In genomic region chr10:34427911-34428216, GRCh38 we compare ENCODE assay signal across 18 cellular contexts.
A peak's percentile ranks its signal among the peaks of the same experiment; 100 is the strongest.
DNase-seq lines count a peak whose midpoint lies in the region; FAIRE-seq and TF ChIP-seq lines count a peak whose summit lies in the region.
"Had no signal": no experiment of that assay in that cellular context is flagged by ENCODE, and none has a peak within 500 bp of the region (broad histone marks: within the 10 kb centered on the region; RNA-seq: fewer than 3 reads in every experiment).

No MANE protein-coding gene starts in this region.

- H3K18ac ChIP-seq in H9 (ENCODE audit: insufficient read length, low read depth, low read length): peak overlapping the region; percentile 66

- H4K20me1 ChIP-seq in H9 (ENCODE audit: control insufficient read depth, insufficient read depth, insufficient read length) (no peaks in the 10 kb centered on the region), astrocyte (ENCODE audit: insufficient read depth, low read length) (no peaks in the 10 kb centered on the region)

- peak overlapping the region; percentile 29 for H4K5ac ChIP-seq in H9 (ENCODE audit: insufficient read length, low read depth, low read length)

- H3K27me3 Mint-ChIP-seq in H9 (ENCODE audit: low read depth) (no peaks in the 10 kb centered on the region), astrocyte (ENCODE audit: low read depth, unreplicated experiment) (no peaks in the 10 kb centered on the region), progenitor cell of endocrine pancreas (no peaks in the 10 kb centered on the region)
- H3K27me3 Mint-ChIP-seq: CD4-positive, alpha-beta T cell had no signal

- H3K9me3 ChIP-seq in H9 (ENCODE audit: control insufficient read depth, low read depth, low read length) (no peaks in the 10 kb centered on the region), astrocyte (ENCODE audit: insufficient read depth, low read depth, low read length) (no peaks in the 10 kb centered on the region)
- H3K9me3 ChIP-seq: BE2C had no signal

- no peak overlapping the region for H2BK120ac ChIP-seq in H9 (ENCODE audit: low read depth, low read length, poor library complexity, severe bottlenecking)

- no peaks in the 10 kb centered on the region for H3K36me3 Mint-ChIP-seq in H9 (ENCODE audit: insufficient read depth in 1 of 3, low read depth in 3 of 3)
- peaks cover 2% of the 10 kb centered on the region for H3K36me3 Mint-ChIP-seq in astrocyte (ENCODE audit: low read depth, unreplicated experiment)
- peaks cover 1% of the 10 kb centered on the region for H3K36me3 Mint-ChIP-seq in progenitor cell of endocrine pancreas (ENCODE audit: insufficient read depth)

- H3K14ac ChIP-seq in H9 (ENCODE audit: insufficient read depth, low read length): no peak overlapping the region

- DNase-seq in H9 (no peak), astrocyte (ENCODE audit: low read depth) (no peak), iPS DF 19.7 (ENCODE audit: low read depth, low spot score) (peak; percentile 17), progenitor cell of endocrine pancreas (ENCODE audit: low spot score, unreplicated experiment) (no peak), GM19239 (ENCODE audit: insufficient read length, low spot score) (no peak), globus pallidus (ENCODE audit: low spot score) (no peak), dorsolateral prefrontal cortex (no peak)
- DNase-seq: BE2C; CD4-positive, alpha-beta T cell; DND-41; GDM1; NCI-H1417 treated with DMSO at 0.1 percent for 48 hours; NCI-H1930; NCI-H446; NCI-H69; SIG-M5 had no signal

- H3K4me1 ChIP-seq in H9 (ENCODE audit: insufficient read depth, low read length) (peaks cover 2% of the 10 kb centered on the region; the same call in 1 of the 2 replicates), astrocyte (ENCODE audit: insufficient read depth, low read length) (no peaks in the 10 kb centered on the region)

- H3K4me2 ChIP-seq in H9 (ENCODE audit: insufficient read depth, insufficient read length, low read length): peak overlapping the region; percentile 65
- no peak overlapping the region for H3K4me2 ChIP-seq in astrocyte (ENCODE audit: low read length)

- no peak overlapping the region for H3T11ph ChIP-seq in H9 (ENCODE audit: low read length)

- H3K4me1 Mint-ChIP-seq in H9 (peaks cover 48 to 52% of the 10 kb centered on the region in 2 experiments), astrocyte (ENCODE audit: low read depth, unreplicated experiment) (peaks cover 15% of the 10 kb centered on the region), progenitor cell of endocrine pancreas (ENCODE audit: low read depth) (peaks cover 43% of the 10 kb centered on the region)

- no peak overlapping the region for H3K27ac ChIP-seq in H9 (ENCODE audit: insufficient read length, low read depth, low read length)
- no peak overlapping the region for H3K27ac ChIP-seq in astrocyte (ENCODE audit: low read depth, low read length)
- H3K27ac ChIP-seq in dorsolateral prefrontal cortex: no peak overlapping the region

- H3K79me2 ChIP-seq in H9 (ENCODE audit: insufficient read depth, low read length): 0 out of 2 replicates have a peak, but pooled peaks cover 2% of the 10 kb centered on the region
- no peaks in the 10 kb centered on the region for H3K79me2 ChIP-seq in astrocyte (ENCODE audit: insufficient read depth, low read length)

- H2BK15ac ChIP-seq in H9 (ENCODE audit: low read depth, low read length): no peak overlapping the region

- no CpG with 5 or more reads among the region's 3 CpGs for WGBS in H9 (ENCODE audit: extremely low coverage, insufficient read length, low lambda C conversion rate)

- H3K27ac Mint-ChIP-seq in H9: peak overlapping the region in 2 of 3 experiments; percentile 89 to 93; a peak in 4 of 7 replicates
- H3K27ac Mint-ChIP-seq in astrocyte (ENCODE audit: unreplicated experiment): peak overlapping the region; percentile 72
- peak overlapping the region; percentile 95 for H3K27ac Mint-ChIP-seq in progenitor cell of endocrine pancreas
- H3K27ac Mint-ChIP-seq: CD4-positive, alpha-beta T cell had no signal

- no peak for TF ChIP-seq CTCF in H9 (conservative IDR thresholded peaks at IDR 0.05)
- no peak for TF ChIP-seq CTCF in astrocyte (IDR thresholded peaks at IDR 0.05; ENCODE audit: insufficient read depth, low read depth, low read length)
- no peak for TF ChIP-seq CTCF in progenitor cell of endocrine pancreas (IDR thresholded peaks at IDR 0.05; ENCODE audit: unreplicated experiment)
- TF ChIP-seq CTCF in dorsolateral prefrontal cortex (IDR thresholded peaks at IDR 0.05 in 54 of 56, conservative IDR thresholded peaks at IDR 0.05 in 2 of 56; ENCODE audit: low read depth in 1 of 56, partially characterized antibody in 56 of 56): no peak

- no peak overlapping the region for H3K56ac ChIP-seq in H9 (ENCODE audit: insufficient read length, low read depth, low read length)

- no peak overlapping the region for H2AK5ac ChIP-seq in H9 (ENCODE audit: insufficient read length, low read length)

- no peaks in the 10 kb centered on the region for H3K36me3 ChIP-seq in astrocyte (ENCODE audit: insufficient read depth, low read length)
- H3K36me3 ChIP-seq: BE2C had no signal

- H2BK5ac ChIP-seq in H9 (ENCODE audit: insufficient read length, low read length): no peak overlapping the region

- H2AFZ ChIP-seq in H9 (ENCODE audit: low read length): no peak overlapping the region
- H2AFZ ChIP-seq in astrocyte (ENCODE audit: low read depth, low read length): no peak overlapping the region

- H3K4me3 ChIP-seq in astrocyte (ENCODE audit: insufficient read depth, low read depth, low read length) (no peak overlapping the region), dorsolateral prefrontal cortex (no peak overlapping the region)
- H3K4me3 ChIP-seq: K562 had no signal

- H3K9me3 Mint-ChIP-seq in H9 (no peaks in the 10 kb centered on the region), astrocyte (ENCODE audit: unreplicated experiment) (peaks cover 5% of the 10 kb centered on the region), progenitor cell of endocrine pancreas (ENCODE audit: low read depth) (no peaks in the 10 kb centered on the region)
- H3K9me3 Mint-ChIP-seq: CD4-positive, alpha-beta T cell had no signal

- no peak overlapping the region for H2BK20ac ChIP-seq in H9 (ENCODE audit: low read depth, low read length, poor library complexity, severe bottlenecking)

- H4K91ac ChIP-seq in H9 (ENCODE audit: insufficient read length, low read depth, low read length): no peak overlapping the region

- H3K79me1 ChIP-seq in H9 (ENCODE audit: insufficient read depth, low read depth, low read length, poor library complexity, severe bottlenecking): no peaks in the 10 kb centered on the region

- no peak overlapping the region for H4K8ac ChIP-seq in H9 (replicated peaks; ENCODE audit: insufficient read length, low read depth, low read length)

- peak overlapping the region; percentile 50; a peak in 3 of 5 replicates for H3K4me3 Mint-ChIP-seq in H9
- no peak overlapping the region for H3K4me3 Mint-ChIP-seq in astrocyte (ENCODE audit: unreplicated experiment)
- H3K4me3 Mint-ChIP-seq in progenitor cell of endocrine pancreas (ENCODE audit: low read depth): no peak overlapping the region
- H3K4me3 Mint-ChIP-seq: CD4-positive, alpha-beta T cell had no signal

- H3K23me2 ChIP-seq in H9 (ENCODE audit: insufficient read length, low read depth, low read length, poor library complexity, severe bottlenecking): peaks cover 3% of the 10 kb centered on the region

- H3K4ac ChIP-seq in H9 (ENCODE audit: low read depth, low read length): no peak overlapping the region

- FAIRE-seq in astrocyte (lab: Jason Lieb, UNC): no peak
- no peak for FAIRE-seq in GM19239 (lab: Jason Lieb, UNC)
- FAIRE-seq: GM12892, K562 had no signal

- H2BK12ac ChIP-seq in H9 (ENCODE audit: insufficient read length, low read depth, low read length): peak overlapping the region; percentile 31

- H3K27me3 ChIP-seq in H9 (ENCODE audit: insufficient read depth, low read length) (no peaks in the 10 kb centered on the region), astrocyte (ENCODE audit: insufficient read depth, low read length) (no peaks in the 10 kb centered on the region), dorsolateral prefrontal cortex (peaks cover 0 to 4% (median 0%) of the 10 kb centered on the region in 45 donors)
- H3K27me3 ChIP-seq: BE2C had no signal

- H3K9ac ChIP-seq in H9 (ENCODE audit: extremely low read depth, insufficient read length, low read length) (no peak overlapping the region), astrocyte (ENCODE audit: low read length) (no peak overlapping the region)

- H3K23ac ChIP-seq in H9 (ENCODE audit: insufficient read length, low read depth, low read length): no peak overlapping the region

- intact Hi-C loops in dorsolateral prefrontal cortex (cut with DNase I): no loop called here

Comparison
In these comparisons a context has a peak if more than half of its experiments do, and no peak if none do; other contexts are left out.
1. H3K4me3 Mint-ChIP-seq: peak in H9 (2 of 2); none in astrocyte (single experiment) and progenitor cell of endocrine pancreas (single experiment).
2. Peak in every context shown above with its lines, with median percentiles within 50 percentile points of each other: H3K27ac Mint-ChIP-seq.